In the genomic region with DNA sequence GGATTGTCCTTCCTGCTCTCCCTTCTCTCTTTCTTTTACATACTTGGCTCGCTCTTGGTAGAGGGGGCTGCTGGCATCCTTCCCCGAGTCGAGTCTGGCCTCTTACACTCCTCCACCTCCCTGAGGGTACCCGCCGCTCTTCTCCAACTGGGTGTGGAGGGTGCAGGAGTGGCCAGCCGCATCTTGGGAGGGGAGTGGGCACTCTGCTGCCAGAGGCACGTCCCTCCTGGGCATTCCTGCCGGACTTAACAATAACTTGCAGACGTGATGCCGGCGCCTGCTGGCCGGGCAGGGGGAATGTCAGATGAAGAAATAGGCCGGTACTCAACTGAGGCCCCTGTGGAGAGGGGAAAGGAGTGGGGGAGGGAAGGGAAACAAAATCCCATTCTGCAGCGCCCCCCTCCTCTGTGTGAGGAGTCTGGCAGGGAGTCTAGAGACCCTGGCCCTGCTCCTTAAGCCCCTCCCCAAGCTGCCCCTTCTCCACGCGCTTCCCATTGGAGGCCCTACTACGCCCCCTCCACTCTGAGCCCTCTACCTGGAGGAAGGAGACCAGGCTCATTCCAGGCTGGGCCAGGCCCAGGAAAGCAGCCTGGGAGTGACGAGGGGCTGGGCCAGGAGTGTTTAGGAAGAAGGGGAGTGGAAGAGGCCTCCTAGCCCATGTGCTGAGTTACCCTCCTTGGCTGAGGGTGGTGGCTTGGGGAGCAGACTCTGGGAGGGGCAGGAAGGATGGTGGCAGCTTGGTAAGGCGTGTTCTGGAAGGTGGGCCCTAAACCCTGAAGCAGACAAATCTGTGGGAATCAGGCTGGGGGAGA, we compare ENCODE assay signal across 8 cellular contexts. TPM values are rescaled to one million over a fixed set of nuclear protein-coding genes. Genes with fewer than 3 reads are reported as not detected.
DNase-seq lines count a peak whose midpoint lies in the region; ATAC-seq and TF ChIP-seq lines count a peak whose summit lies in the region.

No MANE protein-coding gene starts in this region.

- peak overlapping the region in 1 of 2 experiments; percentile 77 for H3K23ac ChIP-seq in mesenchymal stem cell (ENCODE audit: low read length in 2 of 2)

- no peaks in the 10 kb centered on the region for H3K27me3 Mint-ChIP-seq in activated CD4-positive, alpha-beta T cell treated with anti-CD3 and anti-CD28 coated beads, Interleukin-2, amount 10 ng/mL, durations not matched to agents 24 days and 14 days

- H2BK12ac ChIP-seq in mesenchymal stem cell (ENCODE audit: low read length in 2 of 2), result peak overlapping the region; percentile 18 to 97

- ATAC-seq in upper lobe of left lung (ENCODE audit: low FRiP score in 2 of 2) (peak; percentile 6 to 64), HG03460 (IDR thresholded peaks at IDR 0.05; ENCODE audit: unreplicated experiment) (no peak), GM21381 (IDR thresholded peaks at IDR 0.05; ENCODE audit: unreplicated experiment) (no peak)

- no peaks in the 10 kb centered on the region for H3K9me3 Mint-ChIP-seq in activated CD4-positive, alpha-beta T cell treated with anti-CD3 and anti-CD28 coated beads, Interleukin-2, amount 10 ng/mL, durations not matched to agents 24 days and 14 days

- H2BK5ac ChIP-seq in mesenchymal stem cell (ENCODE audit: low read depth, low read length, poor library complexity, severe bottlenecking), result no peak overlapping the region

- H3K79me1 ChIP-seq in mesenchymal stem cell (replicated peaks; ENCODE audit: low read length, poor library complexity, severe bottlenecking), result peaks cover 7% of the 10 kb centered on the region

- peak overlapping the region; percentile 82 to 87 for H3K18ac ChIP-seq in mesenchymal stem cell (ENCODE audit: low read depth in 1 of 2, low read length in 2 of 2)

- intact Hi-C loops in activated CD4-positive, alpha-beta T cell treated with anti-CD3 and anti-CD28 coated beads, Interleukin-2, amount 10 ng/mL, durations not matched to agents 24 days and 14 days (cut with micrococcal nuclease), result loop anchor here (5.0 to 10.0 kb wide), 3 partner anchors 166 to 341 kb away; partner anchors contain the start of genes ZBED6 and ZC3H11A

- H3K4ac ChIP-seq in mesenchymal stem cell (ENCODE audit: low read depth in 1 of 2, low read length in 2 of 2), result peak overlapping the region; percentile 42 to 74

- no peak; the same call in 1 of the 2 replicates for TF ChIP-seq CTCF in RWPE1 (conservative IDR thresholded peaks at IDR 0.05; ENCODE audit: low read depth)
- peak in 5 of 6 experiments; percentile 12 to 53 (median 29) for TF ChIP-seq CTCF in upper lobe of left lung (IDR thresholded peaks at IDR 0.05)

- WGBS in mesenchymal stem cell, result 4% methylated on average over 16 of the region's 19 CpGs
- 2 to 5% methylated on average over 10 to 19 of the region's 19 CpGs for WGBS in upper lobe of left lung, 2 donors

- H3K27me3 ChIP-seq in duodenal mucosa (ENCODE audit: control insufficient read depth in 1 of 2, insufficient read depth in 2 of 2, low read length in 2 of 2) (no peaks in the 10 kb centered on the region), mesenchymal stem cell (ENCODE audit: control insufficient read depth in 1 of 2, insufficient read depth in 1 of 2, low read length in 2 of 2) (no peaks in the 10 kb centered on the region), upper lobe of left lung (no peaks in the 10 kb centered on the region)

- H3K4me3 Mint-ChIP-seq in activated CD4-positive, alpha-beta T cell treated with anti-CD3 and anti-CD28 coated beads, Interleukin-2, amount 10 ng/mL, durations not matched to agents 24 days and 14 days, result peak overlapping the region; percentile 96

- peaks cover 24% of the 10 kb centered on the region for H3K36me3 Mint-ChIP-seq in activated CD4-positive, alpha-beta T cell treated with anti-CD3 and anti-CD28 coated beads, Interleukin-2, amount 10 ng/mL, durations not matched to agents 24 days and 14 days (ENCODE audit: low read depth)

- peak overlapping the region; percentile 55 for H2AFZ ChIP-seq in mesenchymal stem cell (ENCODE audit: low read depth, low read length)

- peak in 2 of 4 donors; percentile 18 to 48 for TF ChIP-seq POLR2A in upper lobe of left lung (IDR thresholded peaks at IDR 0.05)

- peak; percentile 74 for DNase-seq in activated CD4-positive, alpha-beta T cell treated with anti-CD3 and anti-CD28 coated beads, Interleukin-2, amount 10 ng/mL, durations not matched to agents 24 days and 14 days
- no peak for DNase-seq in activated CD4-positive, alpha-beta T cell treated with anti-CD3 and anti-CD28 coated beads, Interleukin-2, amount 50 U/mL, for 4 hours
- DNase-seq in RWPE1 (ENCODE audit: low spot score), result peak; percentile 77
- DNase-seq in mesenchymal stem cell, result peak; percentile 75
- DNase-seq in upper lobe of left lung, result peak; percentile 77 to 78

- peaks cover 54 to 61% of the 10 kb centered on the region in 2 donors for H3K4me1 ChIP-seq in duodenal mucosa (ENCODE audit: control insufficient read depth in 1 of 2, insufficient read depth in 2 of 2, low read length in 2 of 2)
- H3K4me1 ChIP-seq in mesenchymal stem cell (ENCODE audit: control insufficient read depth, insufficient read depth, low read depth, low read length), result peaks cover 13% of the 10 kb centered on the region
- H3K4me1 ChIP-seq in upper lobe of left lung, result peaks cover 32 to 62% (median 41%) of the 10 kb centered on the region in 4 donors

- peak overlapping the region; percentile 97 for H3K27ac Mint-ChIP-seq in activated CD4-positive, alpha-beta T cell treated with anti-CD3 and anti-CD28 coated beads, Interleukin-2, amount 10 ng/mL, durations not matched to agents 24 days and 14 days

- no peak overlapping the region for H2AK5ac ChIP-seq in mesenchymal stem cell (ENCODE audit: low read length, severe bottlenecking)

- H3K4me2 ChIP-seq in mesenchymal stem cell (ENCODE audit: low read length, poor library complexity, severe bottlenecking), result peak overlapping the region; percentile 97

- H3K27ac ChIP-seq in RWPE1 (peak overlapping the region; percentile 94), duodenal mucosa (ENCODE audit: low read depth, low read length) (peak overlapping the region; percentile 28), mesenchymal stem cell (ENCODE audit: low read length, poor library complexity, severe bottlenecking) (peak overlapping the region; percentile 77), upper lobe of left lung (peak overlapping the region; percentile 87 to 95 (median 90))

- no peaks in the 10 kb centered on the region for H3K9me3 ChIP-seq in duodenal mucosa (ENCODE audit: control insufficient read depth in 1 of 2, low read length in 2 of 2)
- H3K9me3 ChIP-seq in mesenchymal stem cell (ENCODE audit: control insufficient read depth, low read length), result no peaks in the 10 kb centered on the region
- no peaks in the 10 kb centered on the region for H3K9me3 ChIP-seq in upper lobe of left lung

- peaks cover 74% of the 10 kb centered on the region for H3K4me1 Mint-ChIP-seq in activated CD4-positive, alpha-beta T cell treated with anti-CD3 and anti-CD28 coated beads, Interleukin-2, amount 10 ng/mL, durations not matched to agents 24 days and 14 days

- CTCF ChIA-PET in RWPE1 (lab: Yijun Ruan, JAX), result interaction anchor here (0.6 to 4.0 kb wide), 8 partner anchors 13 to 676 kb away, joined by 3 to 15 read pairs (median 3); no protein-coding TSS in a partner anchor

- H3K9ac ChIP-seq in duodenal mucosa (ENCODE audit: low read depth in 1 of 2, low read length in 2 of 2) (peak overlapping the region; percentile 80 to 87), mesenchymal stem cell (ENCODE audit: low read length) (peak overlapping the region; percentile 97)

- no peaks in the 10 kb centered on the region for H3K36me3 ChIP-seq in duodenal mucosa (ENCODE audit: control insufficient read depth in 1 of 2, insufficient read depth in 2 of 2, low read length in 2 of 2)
- peaks cover 0 to 18% of the 10 kb centered on the region in 2 experiments for H3K36me3 ChIP-seq in mesenchymal stem cell (ENCODE audit: control insufficient read depth in 1 of 2, insufficient read depth in 2 of 2, low read depth in 1 of 2, low read length in 2 of 2)
- no peaks in the 10 kb centered on the region for H3K36me3 ChIP-seq in upper lobe of left lung

- H4K8ac ChIP-seq in mesenchymal stem cell (ENCODE audit: low read length), result peak overlapping the region; percentile 62

- H4K91ac ChIP-seq in mesenchymal stem cell (ENCODE audit: low read length), result peak overlapping the region; percentile 72

- peak overlapping the region; percentile 54 for H2BK120ac ChIP-seq in mesenchymal stem cell (ENCODE audit: low read depth, low read length)

- H3K14ac ChIP-seq in mesenchymal stem cell (ENCODE audit: low read length in 2 of 2), result peak overlapping the region in 1 of 2 experiments; percentile 86

- H3K4me3 ChIP-seq in duodenal mucosa (ENCODE audit: low read depth in 1 of 2, low read length in 2 of 2) (peak overlapping the region; percentile 77 to 86), mesenchymal stem cell (ENCODE audit: insufficient read depth in 1 of 2, low read depth in 1 of 2, low read length in 2 of 2) (peak overlapping the region; percentile 65 to 87), upper lobe of left lung (peak overlapping the region; percentile 51 to 89 (median 81))

- H2BK15ac ChIP-seq in mesenchymal stem cell (ENCODE audit: low read depth, poor library complexity, severe bottlenecking), result peak overlapping the region; percentile 33

- no peak for TF ChIP-seq EP300 in upper lobe of left lung (IDR thresholded peaks at IDR 0.05)

- POLR2A ChIA-PET in RWPE1 (lab: Yijun Ruan, JAX; ENCODE audit: low non-redundant PET), result interaction anchor here (0.9 kb wide), 1 partner anchor 65 kb away, joined by 3 read pairs; no protein-coding TSS in a partner anchor

RNA-seq across cellular contexts. Expression of gene ATP2B4, which starts 1.8 kb away (rescaled TPM):
- total RNA-seq in activated CD4-positive, alpha-beta T cell treated with anti-CD3 and anti-CD28 coated beads, Interleukin-2, amount 10 ng/mL, durations not matched to agents 24 days and 14 days, result 32.7 and 33.5 TPM in 2 replicates
- 58.0 TPM for polyA plus RNA-seq in mesenchymal stem cell (2013, experiment 1 of 2)
- 58.7 TPM for polyA plus RNA-seq in mesenchymal stem cell (2013, experiment 2 of 2)
- total RNA-seq in upper lobe of left lung, result 100 to 1,000 TPM in 2 of 6 donors, 10 to 100 TPM in 4; 54.0 to 152 (median 90.5) TPM

Comparison
In these comparisons a context has a peak if more than half of its experiments do, and no peak if none do; other contexts are left out.
1. DNase-seq: peak in activated CD4-positive, alpha-beta T cell treated with anti-CD3 and anti-CD28 coated beads, Interleukin-2, amount 10 ng/mL, durations not matched to agents 24 days and 14 days (single experiment), RWPE1 (single experiment), mesenchymal stem cell (single experiment) and upper lobe of left lung (2 of 2); none in activated CD4-positive, alpha-beta T cell treated with anti-CD3 and anti-CD28 coated beads, Interleukin-2, amount 50 U/mL, for 4 hours (0 of 2).
2. H3K27ac ChIP-seq: peak in every context shown above with its lines; median percentile 94 in RWPE1; 90 in upper lobe of left lung; 77 in mesenchymal stem cell; 28 in duodenal mucosa.
3. ATAC-seq: peak in upper lobe of left lung (2 of 2); none in HG03460 (single experiment) and GM21381 (single experiment).
4. Peak in every context shown above with its lines, with median percentiles within 50 percentile points of each other: H3K4me3 ChIP-seq.